Comparison of ENCODE assay signal across 8 cellular contexts in genomic region chr4:2417196-2417764, GRCh38. TPM values are rescaled to one million over a fixed set of nuclear protein-coding genes. Genes with fewer than 3 reads are reported as not detected.
DNase-seq lines count a peak whose midpoint lies in the region; ATAC-seq and TF ChIP-seq lines count a peak whose summit lies in the region.

No MANE protein-coding gene starts in this region.

- no peak for TF ChIP-seq CTCF in OCI-LY3 (IDR thresholded peaks at IDR 0.05; ENCODE audit: low read depth, low read length)

- H3K9me3 Mint-ChIP-seq in CD4-positive, alpha-beta memory T cell = peaks cover 0 to 7% (median 0%) of the 10 kb centered on the region in 8 donors

- H3K9ac ChIP-seq in OCI-LY3 (ENCODE audit: low read length) = no peak overlapping the region

- POLR2A ChIA-PET in CD4-positive, alpha-beta memory T cell (lab: Charles Lee; ENCODE audit: partially characterized antibody) = interaction anchor here (3.1 to 5.6 kb wide), 2 partner anchors 155 to 176 kb away, joined by 18 to 55 read pairs; partner anchors contain the start of genes HAUS3, MXD4 and POLN

- ATAC-seq in GM21737 (IDR thresholded peaks at IDR 0.05; ENCODE audit: unreplicated experiment) (no peak), HG02973 (IDR thresholded peaks at IDR 0.05; ENCODE audit: unreplicated experiment) (no peak)

- peak overlapping the region; percentile 83 to 92 (median 91) for H3K4me3 Mint-ChIP-seq in CD4-positive, alpha-beta memory T cell

- H3K4me3 ChIP-seq in CD4-positive, alpha-beta memory T cell (ENCODE audit: low read length in 2 of 2) = peak overlapping the region; percentile 44 to 70
- H3K4me3 ChIP-seq in OCI-LY3 (ENCODE audit: low read length) = peak overlapping the region; percentile 88
- peak overlapping the region; percentile 25 for H3K4me3 ChIP-seq in ectodermal cell (ENCODE audit: insufficient read depth, low read depth, low read length)
- H3K4me3 ChIP-seq in neuron (ENCODE audit: low read length) = peak overlapping the region; percentile 49

- WGBS in ectodermal cell, 2 experiments = 1% methylated on average over 63 of the region's 63 CpGs

- no peaks in the 10 kb centered on the region for H4K20me1 ChIP-seq in OCI-LY3 (ENCODE audit: insufficient read depth, low read length)

- H3K4me1 ChIP-seq in CD4-positive, alpha-beta memory T cell (ENCODE audit: insufficient read depth, low read length) = peaks cover 55% of the 10 kb centered on the region
- H3K4me1 ChIP-seq in OCI-LY3 (ENCODE audit: low read length) = peaks cover 37% of the 10 kb centered on the region
- peaks cover 9% of the 10 kb centered on the region for H3K4me1 ChIP-seq in ectodermal cell (ENCODE audit: control insufficient read depth, insufficient read depth, low read length)
- H3K4me1 ChIP-seq in neuron (ENCODE audit: insufficient read depth, low read length) = peaks cover 13% of the 10 kb centered on the region

- peaks cover 0 to 2% of the 10 kb centered on the region in 2 donors for H3K27me3 Mint-ChIP-seq in CD4-positive, alpha-beta memory T cell

- peaks cover 41 to 64% (median 50%) of the 10 kb centered on the region in 4 donors for H3K4me1 Mint-ChIP-seq in CD4-positive, alpha-beta memory T cell

- 0 out of 2 replicates have a peak, but pooled peaks cover 2% of the 10 kb centered on the region for H3K79me2 ChIP-seq in OCI-LY3 (ENCODE audit: low read length)

- peak overlapping the region; percentile 86 for H3K4me2 ChIP-seq in OCI-LY3 (ENCODE audit: low read length)

- H3K9me3 ChIP-seq in CD4-positive, alpha-beta memory T cell (ENCODE audit: control insufficient read depth in 1 of 2, low read length in 2 of 2) = no peaks in the 10 kb centered on the region
- no peaks in the 10 kb centered on the region for H3K9me3 ChIP-seq in OCI-LY3 (ENCODE audit: insufficient read depth, low read length)
- H3K9me3 ChIP-seq in ectodermal cell (ENCODE audit: control insufficient read depth, low read length) = no peaks in the 10 kb centered on the region
- peaks cover 3% of the 10 kb centered on the region for H3K9me3 ChIP-seq in neuron (ENCODE audit: low read length)

- H3K36me3 Mint-ChIP-seq in CD4-positive, alpha-beta memory T cell = peaks cover 0 to 10% of the 10 kb centered on the region in 2 donors

- DNase-seq in CD4-positive, alpha-beta memory T cell = peak in 3 of 5 donors; percentile 8 to 28 (median 27)
- DNase-seq in islet precursor cell (no peak), NOMO-1 treated with dmso at 0.1 percent for 144 hours (lab: John Stamatoyannopoulos, UW; ENCODE audit: unreplicated experiment) (no peak)

- CTCF ChIA-PET in CD4-positive, alpha-beta memory T cell (lab: Charles Lee; ENCODE audit: partially characterized antibody) = interaction anchor here (1.4 to 1.6 kb wide), 2 partner anchors 15 to 131 kb away, joined by 3 to 6 read pairs; no protein-coding TSS in a partner anchor

- peak overlapping the region in 6 of 7 donors; percentile 76 to 92 (median 90) for H3K27ac Mint-ChIP-seq in CD4-positive, alpha-beta memory T cell

- no peak overlapping the region for H2AFZ ChIP-seq in OCI-LY3 (ENCODE audit: low read depth, low read length)
- peak overlapping the region; percentile 27 for H2AFZ ChIP-seq in neuron (ENCODE audit: low read depth, low read length)

- intact Hi-C loops in CD4-positive, alpha-beta memory T cell (cut with micrococcal nuclease) = loop anchor here (5.0 to 10.0 kb wide), 2 partner anchors 515 to 692 kb away; partner anchors contain the start of genes TACC3 and TMEM129

- peak overlapping the region; percentile 50 for H3K27ac ChIP-seq in CD4-positive, alpha-beta memory T cell (ENCODE audit: low read depth, low read length)
- H3K27ac ChIP-seq in OCI-LY3 (ENCODE audit: low read length) (no peak overlapping the region), ectodermal cell (ENCODE audit: insufficient read depth, low read depth, low read length, poor library complexity, severe bottlenecking) (no peak overlapping the region)

- H3K27me3 ChIP-seq in CD4-positive, alpha-beta memory T cell (ENCODE audit: insufficient read depth, low read length) = no peaks in the 10 kb centered on the region
- peaks cover 18% of the 10 kb centered on the region for H3K27me3 ChIP-seq in OCI-LY3 (ENCODE audit: low read depth, low read length)
- peaks cover 98% of the 10 kb centered on the region for H3K27me3 ChIP-seq in ectodermal cell (ENCODE audit: control insufficient read depth, insufficient read depth, low read length, poor library complexity, severe bottlenecking)
- peaks cover 80% of the 10 kb centered on the region for H3K27me3 ChIP-seq in neuron (ENCODE audit: insufficient read depth, low read length)

- H3K36me3 ChIP-seq in CD4-positive, alpha-beta memory T cell (ENCODE audit: insufficient read depth, low read length) = no peaks in the 10 kb centered on the region
- no peaks in the 10 kb centered on the region for H3K36me3 ChIP-seq in OCI-LY3 (replicated peaks; ENCODE audit: low read depth, low read length)
- no peaks in the 10 kb centered on the region for H3K36me3 ChIP-seq in ectodermal cell (ENCODE audit: control insufficient read depth, insufficient read depth, low read length)
- no peaks in the 10 kb centered on the region for H3K36me3 ChIP-seq in neuron (ENCODE audit: insufficient read depth, low read length)

RNA-seq across cellular contexts. Expression of gene ZFYVE28, which starts 1.2 kb away (rescaled TPM):
- total RNA-seq in CD4-positive, alpha-beta memory T cell = 10 to 100 TPM; 31.4 to 31.8 TPM
- polyA plus RNA-seq in CD4-positive, alpha-beta memory T cell = 10 to 100 TPM; 13.1 to 16.2 TPM
- 0.33 TPM for polyA plus RNA-seq in ectodermal cell (2013, experiment 1 of 4)
- 0.16 TPM for polyA plus RNA-seq in ectodermal cell (2013, experiment 2 of 4)
- 0.27 TPM for polyA plus RNA-seq in ectodermal cell (2013, experiment 3 of 4)
- polyA plus RNA-seq in ectodermal cell (2013, experiment 4 of 4) = 0.12 TPM

RNA-seq across cellular contexts. Expression of gene CFAP99, which starts 1.5 kb away (rescaled TPM):
- under 1 TPM; 0.12 to 0.19 TPM for total RNA-seq in CD4-positive, alpha-beta memory T cell
- polyA plus RNA-seq in CD4-positive, alpha-beta memory T cell = not detected
- not detected for polyA plus RNA-seq in ectodermal cell (2013, experiment 1 of 4)
- polyA plus RNA-seq in ectodermal cell (2013, experiment 2 of 4) = not detected
- polyA plus RNA-seq in ectodermal cell (2013, experiment 3 of 4) = not detected
- polyA plus RNA-seq in ectodermal cell (2013, experiment 4 of 4) = not detected

RNA-seq across cellular contexts. Expression of gene RNF4, which starts 51.6 kb away (rescaled TPM):
- total RNA-seq in CD4-positive, alpha-beta memory T cell = 100 to 1,000 TPM in 1 of 2 experiments, 10 to 100 TPM in 1; 94.0 to 104 TPM
- polyA plus RNA-seq in CD4-positive, alpha-beta memory T cell = 100 to 1,000 TPM in 1 of 2 donors, 10 to 100 TPM in 1; 68.0 to 105 TPM
- polyA plus RNA-seq in ectodermal cell (2013, experiment 1 of 4) = 83.2 TPM
- polyA plus RNA-seq in ectodermal cell (2013, experiment 2 of 4) = 87.6 TPM
- polyA plus RNA-seq in ectodermal cell (2013, experiment 3 of 4) = 63.2 TPM
- 59.5 TPM for polyA plus RNA-seq in ectodermal cell (2013, experiment 4 of 4)

Comparison
In these comparisons a context has a peak if more than half of its experiments do, and no peak if none do; other contexts are left out.
1. DNase-seq: peak in CD4-positive, alpha-beta memory T cell (3 of 5); none in islet precursor cell (single experiment) and NOMO-1 treated with dmso at 0.1 percent for 144 hours (single experiment).
2. H3K4me3 ChIP-seq: peak in every context shown above with its lines; median percentile 88 in OCI-LY3; 57 in CD4-positive, alpha-beta memory T cell; 49 in neuron; 25 in ectodermal cell.